Comparison of ENCODE assay signal across 8 cellular contexts in the genomic region with DNA sequence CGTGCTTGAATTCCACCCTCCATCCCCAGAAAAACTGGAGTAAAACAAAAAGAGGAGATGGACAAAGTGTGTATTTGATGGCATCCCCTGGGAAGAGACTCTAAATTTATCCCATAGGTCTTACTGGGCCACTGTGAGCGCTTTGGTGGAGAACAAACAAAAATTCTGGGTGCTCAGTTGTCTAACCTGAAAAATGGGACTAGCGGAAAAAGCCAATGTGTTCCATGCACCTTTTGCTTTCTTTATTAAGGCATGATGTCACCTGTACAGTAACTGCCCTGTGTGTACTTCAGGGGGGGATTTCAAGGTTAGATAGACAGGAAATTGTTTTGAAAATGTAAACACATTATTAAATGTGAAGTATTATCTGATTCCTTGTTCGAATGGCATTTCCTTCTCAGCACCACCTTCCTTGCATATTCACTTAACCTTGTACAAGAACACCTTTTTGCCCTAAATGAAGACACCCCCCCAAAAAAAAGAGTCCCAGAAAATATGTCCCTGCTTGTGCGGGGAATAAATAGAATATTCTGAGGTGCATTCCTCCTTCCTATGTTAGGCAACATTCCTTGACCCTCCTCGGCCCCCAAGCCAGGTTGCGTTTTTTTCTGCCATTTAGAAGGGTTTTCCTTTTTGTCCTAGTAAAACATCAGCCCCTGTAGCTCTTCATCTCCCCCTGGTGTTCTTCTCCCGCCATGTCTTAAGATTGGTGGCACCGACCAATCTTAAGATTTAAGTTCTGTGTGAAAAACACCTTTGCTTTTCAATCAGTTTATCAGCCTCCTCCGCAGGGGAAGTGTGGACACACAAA. TPM values are rescaled to one million over a fixed set of nuclear protein-coding genes. Genes with fewer than 3 reads are reported as not detected.
DNase-seq lines count a peak whose midpoint lies in the region; ATAC-seq, FAIRE-seq and TF ChIP-seq lines count a peak whose summit lies in the region.

No MANE protein-coding gene starts in this region.

- TF ChIP-seq EP300 in A549 (IDR thresholded peaks at IDR 0.05) = no peak

- in situ Hi-C loops in GM13976 (cut with MboI; ENCODE audit: low sequenced_read_pairs, unreplicated experiment) = no loop called here

- no peak overlapping the region for H3K27ac Mint-ChIP-seq in memory B cell

- peak overlapping the region; percentile 90 for H3K4me3 Mint-ChIP-seq in memory B cell

- H3K9me3 Mint-ChIP-seq in memory B cell = no peaks in the 10 kb centered on the region

- no peaks in the 10 kb centered on the region for H3K36me3 ChIP-seq in ectodermal cell (ENCODE audit: control insufficient read depth, insufficient read depth, low read length)

- H3K4me3 ChIP-seq in A549 (peak overlapping the region; percentile 81), ectodermal cell (ENCODE audit: insufficient read depth, low read depth, low read length) (peak overlapping the region; percentile 36)

- peak overlapping the region; percentile 92 for H3K4me2 ChIP-seq in A549

- 9% methylated on average over 10 of the region's 10 CpGs for WGBS in A549 (ENCODE audit: missing lambda C conversion rate)
- 39 to 44% methylated on average over 9 to 10 of the region's 10 CpGs for WGBS in ectodermal cell, 2 experiments

- peak overlapping the region; percentile 89 to 95 for H3K27ac ChIP-seq in A549
- no peak overlapping the region for H3K27ac ChIP-seq in ectodermal cell (ENCODE audit: insufficient read depth, low read depth, low read length, poor library complexity, severe bottlenecking)

- peak; percentile 68 to 72 for TF ChIP-seq RAD21 in A549 (conservative IDR thresholded peaks at IDR 0.05 in 1 of 2, IDR thresholded peaks at IDR 0.05 in 1 of 2)

- no peak for FAIRE-seq in A549 (lab: Jason Lieb, UNC)

- peaks cover 13% of the 10 kb centered on the region for H3K4me1 Mint-ChIP-seq in memory B cell

- CTCF ChIA-PET in A549 (lab: Yijun Ruan, JAX) = interaction anchor here (0.6 to 17.8 kb wide), 36 partner anchors 9 to 706 kb away, joined by 3 to 208 read pairs (median 4); no protein-coding TSS in a partner anchor

- no peaks in the 10 kb centered on the region for H3K36me3 Mint-ChIP-seq in memory B cell

- peak; percentile 20 to 26; a peak in 5 of 6 replicates for ATAC-seq in A549
- peak; percentile 48 for ATAC-seq in memory B cell (ENCODE audit: low read depth)
- ATAC-seq in HG03139 (IDR thresholded peaks at IDR 0.05; ENCODE audit: unreplicated experiment) = no peak

- TF ChIP-seq CTCF in A549 (IDR thresholded peaks at IDR 0.05) (peak; percentile 62), GM13976 (IDR thresholded peaks at IDR 0.05; ENCODE audit: borderline replicate concordance, control extremely low read depth, extremely low read depth, insufficient read depth, missing control alignments) (peak; percentile 63)

- peaks cover 30% of the 10 kb centered on the region for H3K27me3 ChIP-seq in ectodermal cell (ENCODE audit: control insufficient read depth, insufficient read depth, low read length, poor library complexity, severe bottlenecking)

- H3K27me3 Mint-ChIP-seq in memory B cell = peaks cover 3% of the 10 kb centered on the region

- H3K4me1 ChIP-seq in A549 (peaks cover 34% of the 10 kb centered on the region), ectodermal cell (ENCODE audit: control insufficient read depth, insufficient read depth, low read length) (peaks cover 10% of the 10 kb centered on the region)

- H3K9me3 ChIP-seq in A549 (no peaks in the 10 kb centered on the region), ectodermal cell (ENCODE audit: control insufficient read depth, low read length) (no peaks in the 10 kb centered on the region)

- POLR2A ChIA-PET in A549 (lab: Yijun Ruan, JAX) = interaction anchor here (1.0 to 3.5 kb wide), 11 partner anchors 9 to 315 kb away, joined by 3 to 28 read pairs (median 10); no protein-coding TSS in a partner anchor

- peak; percentile 61 to 82 for DNase-seq in A549 (ENCODE audit: low read depth in 1 of 2, low spot score in 1 of 2)
- peak; percentile 78 for DNase-seq in GM13976 (ENCODE audit: low spot score)
- DNase-seq in NCI-H1105 (lab: John Stamatoyannopoulos, UW) = peak; percentile 31
- DNase-seq in activated CD4-positive, CD25-positive, alpha-beta regulatory T cell treated with anti-CD3 and anti-CD28 coated beads, Interleukin-2, amount 50 U/mL, for 72 hours = peak; percentile 35
- DNase-seq in memory B cell (ENCODE audit: low spot score in 2 of 2) = peak; percentile 33 to 38
- DNase-seq in stimulated activated CD8-positive, alpha-beta memory T cell treated with anti-CD3 and anti-CD28 coated beads, Interleukin-15, amount 100 ng/mL, for 1 hour (ENCODE audit: low read depth) = peak; percentile 7

- TF ChIP-seq POLR2A in A549 (IDR thresholded peaks at IDR 0.05; ENCODE audit: low read length) = no peak

TF ChIP-seq in A549, 52 proteins besides CTCF, POLR2A, EP300 and RAD21 (continues in another document):
- no peak for TF ChIP-seq TP53 (CRISPR knock-in tag; IDR thresholded peaks at IDR 0.05)
- no peak for TF ChIP-seq SREBF2 (IDR thresholded peaks at IDR 0.05)
- TF ChIP-seq KDM1A (IDR thresholded peaks at IDR 0.05; ENCODE audit: low read depth) = peak; percentile 94
- no peak for TF ChIP-seq ZNF302 (CRISPR knock-in tag; IDR thresholded peaks at IDR 0.05)
- no peak for TF ChIP-seq JUN (IDR thresholded peaks at IDR 0.05)
- TF ChIP-seq, protein P1, sequence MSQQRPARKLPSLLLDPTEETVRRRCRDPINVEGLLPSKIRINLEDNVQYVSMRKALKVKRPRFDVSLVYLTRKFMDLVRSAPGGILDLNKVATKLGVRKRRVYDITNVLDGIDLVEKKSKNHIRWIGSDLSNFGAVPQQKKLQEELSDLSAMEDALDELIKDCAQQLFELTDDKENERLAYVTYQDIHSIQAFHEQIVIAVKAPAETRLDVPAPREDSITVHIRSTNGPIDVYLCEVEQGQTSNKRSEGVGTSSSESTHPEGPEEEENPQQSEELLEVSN (IDR thresholded peaks at IDR 0.05; ENCODE audit: borderline replicate concordance, low read depth) = no peak
- TF ChIP-seq RNF2 (IDR thresholded peaks at IDR 0.05; ENCODE audit: borderline replicate concordance, low read depth) = no peak
- TF ChIP-seq GATA3 (IDR thresholded peaks at IDR 0.05; ENCODE audit: borderline replicate concordance) = peak; percentile 17; the same call in 1 of the 2 replicates
- TF ChIP-seq EHF (CRISPR knock-in tag; IDR thresholded peaks at IDR 0.05) = no peak
- TF ChIP-seq MAZ (IDR thresholded peaks at IDR 0.05; ENCODE audit: borderline replicate concordance, low read depth, low read length) = no peak
- TF ChIP-seq CHD2 (IDR thresholded peaks at IDR 0.05; ENCODE audit: low read length, partially characterized antibody) = no peak
- no peak for TF ChIP-seq ZSCAN20 (CRISPR knock-in tag; IDR thresholded peaks at IDR 0.05)
- TF ChIP-seq HOXA7 (CRISPR knock-in tag; IDR thresholded peaks at IDR 0.05) = no peak
- TF ChIP-seq FOSL2 (IDR thresholded peaks at IDR 0.05) = no peak
- TF ChIP-seq FOSL2 (CRISPR knock-in tag; IDR thresholded peaks at IDR 0.05) = no peak
- TF ChIP-seq HOXB13 (CRISPR knock-in tag; IDR thresholded peaks at IDR 0.05; ENCODE audit: low read depth) = no peak
- no peak for TF ChIP-seq KDM5A (IDR thresholded peaks at IDR 0.05)
- no peak for TF ChIP-seq NPAS2 (CRISPR knock-in tag; IDR thresholded peaks at IDR 0.05; ENCODE audit: borderline replicate concordance)
- no peak; a peak in 1 of 4 replicates for TF ChIP-seq CEBPB (IDR thresholded peaks at IDR 0.05)
- TF ChIP-seq, protein P2, sequence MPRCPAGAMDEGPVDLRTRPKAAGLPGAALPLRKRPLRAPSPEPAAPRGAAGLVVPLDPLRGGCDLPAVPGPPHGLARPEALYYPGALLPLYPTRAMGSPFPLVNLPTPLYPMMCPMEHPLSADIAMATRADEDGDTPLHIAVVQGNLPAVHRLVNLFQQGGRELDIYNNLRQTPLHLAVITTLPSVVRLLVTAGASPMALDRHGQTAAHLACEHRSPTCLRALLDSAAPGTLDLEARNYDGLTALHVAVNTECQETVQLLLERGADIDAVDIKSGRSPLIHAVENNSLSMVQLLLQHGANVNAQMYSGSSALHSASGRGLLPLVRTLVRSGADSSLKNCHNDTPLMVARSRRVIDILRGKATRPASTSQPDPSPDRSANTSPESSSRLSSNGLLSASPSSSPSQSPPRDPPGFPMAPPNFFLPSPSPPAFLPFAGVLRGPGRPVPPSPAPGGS (IDR thresholded peaks at IDR 0.05) = no peak
- no peak for TF ChIP-seq HEYL (CRISPR knock-in tag; IDR thresholded peaks at IDR 0.05)
- TF ChIP-seq NFE2L2 (conservative IDR thresholded peaks at IDR 0.05; ENCODE audit: low read length) = no peak
- no peak for TF ChIP-seq MAX (IDR thresholded peaks at IDR 0.05)
- TF ChIP-seq RARB (CRISPR knock-in tag; IDR thresholded peaks at IDR 0.05) = no peak

RNA-seq across cellular contexts. Expression of gene EDN1, which starts 1.1 kb away (rescaled TPM):
- 67.1 and 87.4 TPM in 2 replicates for polyA plus RNA-seq in A549 (2011; rRNA removed)
- 41.2 and 42.5 TPM in 2 replicates for polyA plus RNA-seq in A549 (2012; cell fraction: cytosol; rRNA removed)
- 54.7 and 61.3 TPM in 2 replicates for polyA plus RNA-seq in A549 (2012; cell fraction: nucleus; rRNA removed)
- polyA plus RNA-seq in A549 (2017; fragmentation: RNase III; extraction: RNeasy Plus Mini Kit Qiagen cat#74134 plus additional on column Dnase treatment) = 33.2 to 34.3 TPM (median 33.5 TPM) in 3 replicates
- polyA minus RNA-seq in A549 (2011; rRNA and poly(A)+ RNA removed) = 40.1 and 44.8 TPM in 2 replicates
- 2.1 TPM for polyA plus RNA-seq in ectodermal cell (2013, experiment 1 of 4)
- polyA plus RNA-seq in ectodermal cell (2013, experiment 2 of 4) = 2.8 TPM
- polyA plus RNA-seq in ectodermal cell (2013, experiment 3 of 4) = 2.4 TPM
- polyA plus RNA-seq in ectodermal cell (2013, experiment 4 of 4) = 3.0 TPM

Comparison
In these comparisons a context has a peak if more than half of its experiments do, and no peak if none do; other contexts are left out.
1. DNase-seq: peak in every context shown above with its lines; median percentile 78 in GM13976; 72 in A549; 36 in memory B cell; 35 in activated CD4-positive, CD25-positive, alpha-beta regulatory T cell treated with anti-CD3 and anti-CD28 coated beads, Interleukin-2, amount 50 U/mL, for 72 hours; 31 in NCI-H1105; 7 in stimulated activated CD8-positive, alpha-beta memory T cell treated with anti-CD3 and anti-CD28 coated beads, Interleukin-15, amount 100 ng/mL, for 1 hour.